Comparison of ENCODE assay signal across 8 cellular contexts in genomic region chr17:82494236-82495055, GRCh38. TPM values are rescaled to one million over a fixed set of nuclear protein-coding genes. Genes with fewer than 3 reads are reported as not detected.
DNase-seq lines count a peak whose midpoint lies in the region; ATAC-seq and TF ChIP-seq lines count a peak whose summit lies in the region.

No MANE protein-coding gene starts in this region.

- no peak overlapping the region for H3K4me3 ChIP-seq in A673 (ENCODE audit: low read depth, low read length, poor library complexity, severe bottlenecking)
- peak overlapping the region; percentile 16 for H3K4me3 ChIP-seq in choroid plexus epithelial cell (ENCODE audit: low read depth, low read length)

- H3K4me1 ChIP-seq in A673 (ENCODE audit: insufficient read depth, low read length, poor library complexity, severe bottlenecking), result no peaks in the 10 kb centered on the region

- intact Hi-C loops in A673 (cut with micrococcal nuclease; ENCODE audit: unreplicated experiment), result no loop called here

- CTCF ChIA-PET in A673 (lab: Charles Lee), result interaction anchor here (0.6 kb wide), 1 partner anchor 457 kb away, joined by 3 read pairs; the partner anchor contains the start of gene DCXR

- H3K27ac ChIP-seq in A673 (ENCODE audit: low read depth, low read length, poor library complexity, severe bottlenecking) (no peak overlapping the region), layer of hippocampus (ENCODE audit: low read depth, low read length) (peak overlapping the region; percentile 43)

- no TSS peak for BruUV-seq in A673 (replicated peaks; lab: Mats Ljungman, UMichigan)

- TF ChIP-seq CTCF in A673 (conservative IDR thresholded peaks at IDR 0.05; ENCODE audit: low read depth, low read length) (peak; percentile 82), choroid plexus epithelial cell (conservative IDR thresholded peaks at IDR 0.05; ENCODE audit: low read depth, low read length) (peak; percentile 88)

- H3K36me3 ChIP-seq in A673 (ENCODE audit: insufficient read depth, low read length, poor library complexity, severe bottlenecking), result no peaks in the 10 kb centered on the region

- H3K27me3 ChIP-seq in A673 (replicated peaks; ENCODE audit: insufficient read depth, low read depth, low read length, poor library complexity), result no peaks in the 10 kb centered on the region
- H3K27me3 ChIP-seq in layer of hippocampus (ENCODE audit: control insufficient read depth, insufficient read depth, low read length), result no peaks in the 10 kb centered on the region

- ATAC-seq in GM18867 (IDR thresholded peaks at IDR 0.05; ENCODE audit: unreplicated experiment) (peak; percentile 56), HG03378 (IDR thresholded peaks at IDR 0.05; ENCODE audit: unreplicated experiment) (peak; percentile 42)

- peak; percentile 96 for DNase-seq in A673 (ENCODE audit: low spot score)
- peak; percentile 90 for DNase-seq in NCI-H526 treated with DMSO at 0.1 percent for 48 hours (lab: John Stamatoyannopoulos, UW)
- DNase-seq in activated CD4-positive, alpha-beta T cell treated with anti-CD3 and anti-CD28 coated beads for 4 hours, result peak; percentile 85 to 86
- peak; percentile 95 for DNase-seq in choroid plexus epithelial cell (ENCODE audit: low read depth)
- DNase-seq in stimulated activated CD4-positive, alpha-beta T cell treated with anti-CD3 and anti-CD28 coated beads, Interleukin-2, amount 100 ng/mL, for 24 hours, result peak; percentile 86 to 89

- H3K9me3 ChIP-seq in A673 (ENCODE audit: low read depth, low read length, poor library complexity, severe bottlenecking), result no peaks in the 10 kb centered on the region

- POLR2A ChIA-PET in A673 (lab: Charles Lee; ENCODE audit: low non-redundant PET), result no interaction called here

RNA-seq across cellular contexts. Expression of gene FOXK2, which starts 25.1 kb away (rescaled TPM):
- 107 and 116 TPM in 2 replicates for total RNA-seq in A673 (2021)

RNA-seq across cellular contexts. Expression of gene NARF, which starts 35.9 kb away (rescaled TPM):
- 74.1 and 75.7 TPM in 2 replicates for total RNA-seq in A673 (2021)

RNA-seq across cellular contexts. Expression of gene CYBC1, which starts 43.9 kb away (rescaled TPM):
- total RNA-seq in A673 (2021), result 72.8 and 91.1 TPM in 2 replicates
